ENCODE assay signal across 8 cellular contexts in genomic region chr9:105447386-105447813, GRCh38. TPM values are rescaled to one million over a fixed set of nuclear protein-coding genes. Genes with fewer than 3 reads are reported as not detected.
DNase-seq lines count a peak whose midpoint lies in the region; ATAC-seq lines count a peak whose summit lies in the region.

No MANE protein-coding gene starts in this region.

- H3K27ac ChIP-seq in iPS DF 6.9 (ENCODE audit: low read length) = no peak overlapping the region

- POLR2A ChIA-PET in activated CD4-positive, alpha-beta memory T cell treated with anti-CD3 and anti-CD28 coated beads for 36 hours (lab: Charles Lee) = no interaction called here

- no peaks in the 10 kb centered on the region for H3K4me1 ChIP-seq in iPS DF 6.9 (ENCODE audit: control insufficient read depth, insufficient read depth, low read length)

- peak overlapping the region; percentile 97; the same call in 1 of the 2 replicates for H3K4me3 ChIP-seq in iPS DF 6.9 (ENCODE audit: low read length)

- H3K4me1 Mint-ChIP-seq in activated CD4-positive, alpha-beta memory T cell treated with anti-CD3 and anti-CD28 coated beads for 36 hours (ENCODE audit: low read depth) = peaks cover 13% of the 10 kb centered on the region
- H3K4me1 Mint-ChIP-seq in stimulated activated naive CD8-positive, alpha-beta T cell treated with anti-CD3 and anti-CD28 coated beads, Interleukin-15, amount 100 ng/mL, for 72 hours = peaks cover 12% of the 10 kb centered on the region

- no peak for ATAC-seq in stimulated activated naive CD8-positive, alpha-beta T cell treated with anti-CD3 and anti-CD28 coated beads, Interleukin-15, amount 100 ng/mL, for 72 hours
- ATAC-seq in GM21528 (IDR thresholded peaks at IDR 0.05; ENCODE audit: low FRiP score, unreplicated experiment) = no peak
- ATAC-seq in HG03378 (IDR thresholded peaks at IDR 0.05; ENCODE audit: unreplicated experiment) = no peak

- DNase-seq in DMS 273 (lab: John Stamatoyannopoulos, UW; ENCODE audit: unreplicated experiment) (peak; percentile 75), DMS 273 treated with DMSO at 0.1 percent for 48 hours (lab: John Stamatoyannopoulos, UW) (no peak), iPS DF 6.9 (ENCODE audit: low read depth, low spot score) (no peak), amniotic stem cell (lab: John Stamatoyannopoulos, UW) (no peak)
- DNase-seq in activated CD4-positive, alpha-beta memory T cell treated with anti-CD3 and anti-CD28 coated beads for 36 hours = no peak
- no peak for DNase-seq in stimulated activated naive CD8-positive, alpha-beta T cell treated with anti-CD3 and anti-CD28 coated beads, Interleukin-15, amount 100 ng/mL, for 72 hours

- CTCF ChIA-PET in activated CD4-positive, alpha-beta memory T cell treated with anti-CD3 and anti-CD28 coated beads for 36 hours (lab: Charles Lee) = interaction anchor here (0.8 to 1.0 kb wide), 2 partner anchors 24 to 700 kb away, joined by 3 to 4 read pairs; partner anchors contain the start of gene NIPSNAP3A

- no peaks in the 10 kb centered on the region for H3K36me3 ChIP-seq in iPS DF 6.9 (ENCODE audit: control insufficient read depth, insufficient read depth, low read length)

- WGBS in iPS DF 6.9 (ENCODE audit: insufficient coverage, insufficient read length) = no CpG with 5 or more reads among the region's 16 CpGs

- H3K27me3 ChIP-seq in iPS DF 6.9 (ENCODE audit: control insufficient read depth, insufficient read depth, low read length) = no peaks in the 10 kb centered on the region

- intact Hi-C loops in activated CD4-positive, alpha-beta memory T cell treated with anti-CD3 and anti-CD28 coated beads for 36 hours (cut with micrococcal nuclease) = loop anchor here (1.0 to 5.0 kb wide), 5 partner anchors 95 to 1355 kb away; partner anchors contain the start of genes FKTN and SMC2

- no peaks in the 10 kb centered on the region for H3K9me3 Mint-ChIP-seq in activated CD4-positive, alpha-beta memory T cell treated with anti-CD3 and anti-CD28 coated beads for 36 hours
- H3K9me3 Mint-ChIP-seq in stimulated activated naive CD8-positive, alpha-beta T cell treated with anti-CD3 and anti-CD28 coated beads, Interleukin-15, amount 100 ng/mL, for 72 hours = no peaks in the 10 kb centered on the region

- H3K36me3 Mint-ChIP-seq in activated CD4-positive, alpha-beta memory T cell treated with anti-CD3 and anti-CD28 coated beads for 36 hours = no peaks in the 10 kb centered on the region

- H3K27me3 Mint-ChIP-seq in activated CD4-positive, alpha-beta memory T cell treated with anti-CD3 and anti-CD28 coated beads for 36 hours = no peaks in the 10 kb centered on the region
- no peaks in the 10 kb centered on the region for H3K27me3 Mint-ChIP-seq in stimulated activated naive CD8-positive, alpha-beta T cell treated with anti-CD3 and anti-CD28 coated beads, Interleukin-15, amount 100 ng/mL, for 72 hours

- peak overlapping the region; percentile 63 for H3K4me3 Mint-ChIP-seq in activated CD4-positive, alpha-beta memory T cell treated with anti-CD3 and anti-CD28 coated beads for 36 hours
- H3K4me3 Mint-ChIP-seq in stimulated activated naive CD8-positive, alpha-beta T cell treated with anti-CD3 and anti-CD28 coated beads, Interleukin-15, amount 100 ng/mL, for 72 hours = peak overlapping the region; percentile 74 to 91

- peak overlapping the region; percentile 49 for H3K27ac Mint-ChIP-seq in activated CD4-positive, alpha-beta memory T cell treated with anti-CD3 and anti-CD28 coated beads for 36 hours
- H3K27ac Mint-ChIP-seq in stimulated activated naive CD8-positive, alpha-beta T cell treated with anti-CD3 and anti-CD28 coated beads, Interleukin-15, amount 100 ng/mL, for 72 hours = peak overlapping the region; percentile 65 to 85

- H3K9me3 ChIP-seq in iPS DF 6.9 (ENCODE audit: control insufficient read depth, insufficient read depth, low read length) = no peaks in the 10 kb centered on the region

RNA-seq across cellular contexts. Expression of gene FSD1L, which starts 0.4 kb away (rescaled TPM):
- 1 to 10 TPM; 3.2 to 3.6 TPM for total RNA-seq in activated CD4-positive, alpha-beta memory T cell treated with anti-CD3 and anti-CD28 coated beads for 36 hours
